In genomic region chr5:34686762-34687268, GRCh38 we compare ENCODE assay signal across 9 cellular contexts. TPM values are rescaled to one million over a fixed set of nuclear protein-coding genes. Genes with fewer than 3 reads are reported as not detected.
A peak's percentile ranks its signal among the peaks of the same experiment; 100 is the strongest.
DNase-seq lines count a peak whose midpoint lies in the region; ATAC-seq lines count a peak whose summit lies in the region.
"Had no signal": no experiment of that assay in that cellular context is flagged by ENCODE, and none has a peak within 500 bp of the region (broad histone marks: within the 10 kb centered on the region; RNA-seq: fewer than 3 reads in every experiment).

No MANE protein-coding gene starts in this region.

- H2AFZ ChIP-seq in GM23248, result no peak overlapping the region

- H3F3A ChIP-seq in GM23248 (ENCODE audit: insufficient read depth), result peaks cover 76% of the 10 kb centered on the region

- no peaks in the 10 kb centered on the region for H3K9me2 ChIP-seq in GM23248 (ENCODE audit: insufficient read depth)

- peak; percentile 97 for ATAC-seq in Right ventricle myocardium superior (ENCODE audit: poor library complexity)

- peak overlapping the region; percentile 71 for H3K4me2 ChIP-seq in GM23248 (ENCODE audit: unreplicated experiment)

- DNase-seq in GM23248, result peak; percentile 95
- DNase-seq in SW 1271 (lab: John Stamatoyannopoulos, UW), result peak; percentile 86 to 97
- DNase-seq in Right ventricle myocardium superior, result peak; percentile 77
- DNase-seq in putamen (ENCODE audit: low spot score), result peak; percentile 27
- no peak for DNase-seq in stimulated activated CD4-positive, alpha-beta T cell treated with anti-CD3 and anti-CD28 coated beads, Interleukin-1b, Interleukin-23, amount 100 ng/mL, for 48 hours
- DNase-seq in stimulated activated CD4-positive, alpha-beta T cell treated with anti-CD3 and anti-CD28 coated beads, Interleukin-12 subunit alpha, Interleukin-12 subunit beta, amount 100 ng/mL, for 4 hours, result no peak
- no peak for DNase-seq in NCI-H1694 treated with DMSO at 0.1 percent for 48 hours (lab: John Stamatoyannopoulos, UW)
- DNase-seq in NCI-H2171 treated with DMSO at 0.1 percent for 48 hours (lab: John Stamatoyannopoulos, UW), result no peak

- no peaks in the 10 kb centered on the region for H3K9me3 ChIP-seq in GM23248 (ENCODE audit: low read depth)
- H3K9me3 ChIP-seq: psoas muscle had no signal

- peaks cover 15% of the 10 kb centered on the region for H3K36me3 ChIP-seq in GM23248 (ENCODE audit: low read depth)

- H3K79me2 ChIP-seq in GM23248 (ENCODE audit: insufficient read depth), result peaks cover 92% of the 10 kb centered on the region

- intact Hi-C loops in Right ventricle myocardium superior (cut with DNase I), result no loop called here

- in situ Hi-C loops in GM23248 (cut with MboI), result no loop called here

- H3K27ac ChIP-seq in GM23248, result peak overlapping the region; percentile 85
- H3K27ac ChIP-seq: psoas muscle had no signal

- no peaks in the 10 kb centered on the region for H3K27me3 ChIP-seq in GM23248 (replicated peaks; ENCODE audit: insufficient read depth)

- H3K4me1 ChIP-seq in GM23248 (ENCODE audit: insufficient read depth), result peaks cover 73% of the 10 kb centered on the region
- H3K4me1 ChIP-seq: psoas muscle had no signal

- WGBS in GM23248 (ENCODE audit: low coverage in 1 of 2, low lambda C conversion rate in 2 of 2, missing lambda C conversion rate in 2 of 2), 2 experiments, result 20 to 23% methylated on average over 7 of the region's 7 CpGs

- peak overlapping the region; percentile 7; the same call in 1 of the 2 replicates for H3K4me3 ChIP-seq in GM23248
- H3K4me3 ChIP-seq: psoas muscle had no signal

- H3K9ac ChIP-seq in GM23248, result peak overlapping the region; percentile 35

- no peaks in the 10 kb centered on the region for H4K20me1 ChIP-seq in GM23248 (ENCODE audit: insufficient read depth)

RNA-seq across cellular contexts. Expression of gene RAI14, which starts 30.7 kb away (rescaled TPM):
- 120 and 124 TPM in 2 replicates for total RNA-seq in GM23248 (2014; rRNA removed; shearing (Covaris generic))
- polyA plus RNA-seq in GM23248 (2016; fragmentation: Nextera tagmentation; extraction: Ambion mirVana), result 113 and 116 TPM in 2 replicates
- 10.5 TPM for total RNA-seq in Right ventricle myocardium superior

Comparison
In these comparisons a context has a peak if more than half of its experiments do, and no peak if none do; other contexts are left out.
1. DNase-seq: peak in GM23248 (single experiment), SW 1271 (2 of 2), Right ventricle myocardium superior (single experiment) and putamen (single experiment); none in stimulated activated CD4-positive, alpha-beta T cell treated with anti-CD3 and anti-CD28 coated beads, Interleukin-1b, Interleukin-23, amount 100 ng/mL, for 48 hours (single experiment), stimulated activated CD4-positive, alpha-beta T cell treated with anti-CD3 and anti-CD28 coated beads, Interleukin-12 subunit alpha, Interleukin-12 subunit beta, amount 100 ng/mL, for 4 hours (single experiment), NCI-H1694 treated with DMSO at 0.1 percent for 48 hours (single experiment) and NCI-H2171 treated with DMSO at 0.1 percent for 48 hours (single experiment).
2. RNA of gene RAI14, which starts 30.7 kb away (total RNA-seq): 120 to 124 TPM in GM23248; 10.5 TPM in Right ventricle myocardium superior (single experiment); every median in the first group is over 10 times any median in the second.